ENCODE assay signal across 8 cellular contexts in genomic region chr14:77041837-77042557, GRCh38. TPM values are rescaled to one million over a fixed set of nuclear protein-coding genes. Genes with fewer than 3 reads are reported as not detected.
DNase-seq lines count a peak whose midpoint lies in the region; ATAC-seq and TF ChIP-seq lines count a peak whose summit lies in the region.

No MANE protein-coding gene starts in this region.

- H3K36me3 Mint-ChIP-seq in activated CD4-positive, alpha-beta T cell treated with anti-CD3 and anti-CD28 coated beads, Interleukin-2, amount 10 ng/mL, durations not matched to agents 24 days and 14 days (ENCODE audit: low read depth) = no peaks in the 10 kb centered on the region
- no peaks in the 10 kb centered on the region for H3K36me3 Mint-ChIP-seq in endothelial cell (ENCODE audit: low read depth, unreplicated experiment)
- no peaks in the 10 kb centered on the region for H3K36me3 Mint-ChIP-seq in natural killer cell

- TF ChIP-seq CTCF in RWPE1 (conservative IDR thresholded peaks at IDR 0.05; ENCODE audit: low read depth) (no peak), endothelial cell (IDR thresholded peaks at IDR 0.05; ENCODE audit: unreplicated experiment) (no peak), natural killer cell (IDR thresholded peaks at IDR 0.05) (no peak)

- intact Hi-C loops in activated CD4-positive, alpha-beta T cell treated with anti-CD3 and anti-CD28 coated beads, Interleukin-2, amount 10 ng/mL, durations not matched to agents 24 days and 14 days (cut with micrococcal nuclease) = loop anchor here (2.0 to 5.0 kb wide), 5 partner anchors 55 to 415 kb away; partner anchors contain the start of genes AHSA1, ANGEL1, GSTZ1 and POMT2
- intact Hi-C loops in natural killer cell (cut with micrococcal nuclease) = loop anchor here (2.0 kb wide), 1 partner anchor 63 kb away; no protein-coding TSS in a partner anchor

- H3K4me1 Mint-ChIP-seq in activated CD4-positive, alpha-beta T cell treated with anti-CD3 and anti-CD28 coated beads, Interleukin-2, amount 10 ng/mL, durations not matched to agents 24 days and 14 days = peaks cover 76% of the 10 kb centered on the region
- peaks cover 64% of the 10 kb centered on the region for H3K4me1 Mint-ChIP-seq in endothelial cell (ENCODE audit: unreplicated experiment)
- peaks cover 65 to 76% of the 10 kb centered on the region in 2 donors for H3K4me1 Mint-ChIP-seq in natural killer cell

- CTCF ChIA-PET in RWPE1 (lab: Yijun Ruan, JAX) = interaction anchor here (0.6 to 1.4 kb wide), 2 partner anchors 9 to 12 kb away, joined by 3 to 4 read pairs; no protein-coding TSS in a partner anchor

- POLR2A ChIA-PET in RWPE1 (lab: Yijun Ruan, JAX; ENCODE audit: low non-redundant PET) = no interaction called here

- H3K27me3 Mint-ChIP-seq in activated CD4-positive, alpha-beta T cell treated with anti-CD3 and anti-CD28 coated beads, Interleukin-2, amount 10 ng/mL, durations not matched to agents 24 days and 14 days = no peaks in the 10 kb centered on the region
- H3K27me3 Mint-ChIP-seq in endothelial cell (ENCODE audit: unreplicated experiment) (peaks cover 9% of the 10 kb centered on the region), natural killer cell (ENCODE audit: low read depth in 2 of 2) (no peaks in the 10 kb centered on the region)

- H3K27ac Mint-ChIP-seq in activated CD4-positive, alpha-beta T cell treated with anti-CD3 and anti-CD28 coated beads, Interleukin-2, amount 10 ng/mL, durations not matched to agents 24 days and 14 days = peak overlapping the region; percentile 90
- H3K27ac Mint-ChIP-seq in endothelial cell (ENCODE audit: unreplicated experiment) (peak overlapping the region; percentile 39), natural killer cell (peak overlapping the region; percentile 96 to 99)

- H3K9me3 Mint-ChIP-seq in activated CD4-positive, alpha-beta T cell treated with anti-CD3 and anti-CD28 coated beads, Interleukin-2, amount 10 ng/mL, durations not matched to agents 24 days and 14 days = no peaks in the 10 kb centered on the region
- H3K9me3 Mint-ChIP-seq in endothelial cell (ENCODE audit: unreplicated experiment) (no peaks in the 10 kb centered on the region), natural killer cell (no peaks in the 10 kb centered on the region)

- DNase-seq in activated CD4-positive, alpha-beta T cell treated with anti-CD3 and anti-CD28 coated beads, Interleukin-2, amount 10 ng/mL, durations not matched to agents 24 days and 14 days = no peak
- DNase-seq in activated CD4-positive, alpha-beta T cell treated with anti-CD3 and anti-CD28 coated beads for 4 hours = no peak
- DNase-seq in RWPE1 (ENCODE audit: low spot score) (peak; percentile 26), endothelial cell (ENCODE audit: low spot score) (no peak), natural killer cell (no peak), SKM-1 treated with dmso at 0.1 percent for 144 hours (lab: John Stamatoyannopoulos, UW; ENCODE audit: unreplicated experiment) (no peak), SW 1271 (lab: John Stamatoyannopoulos, UW) (no peak), NCI-H1436 treated with DMSO at 0.1 percent for 48 hours (lab: John Stamatoyannopoulos, UW) (no peak)

- ATAC-seq in natural killer cell = no peak

- H3K27ac ChIP-seq in RWPE1 = peak overlapping the region; percentile 97

- peak overlapping the region; percentile 77 for H3K4me3 Mint-ChIP-seq in activated CD4-positive, alpha-beta T cell treated with anti-CD3 and anti-CD28 coated beads, Interleukin-2, amount 10 ng/mL, durations not matched to agents 24 days and 14 days
- H3K4me3 Mint-ChIP-seq in endothelial cell (ENCODE audit: unreplicated experiment) (no peak overlapping the region), natural killer cell (peak overlapping the region; percentile 37)

RNA-seq across cellular contexts. Expression of gene IRF2BPL, which starts 13.5 kb away (rescaled TPM):
- 32.8 and 34.8 TPM in 2 replicates for total RNA-seq in activated CD4-positive, alpha-beta T cell treated with anti-CD3 and anti-CD28 coated beads, Interleukin-2, amount 10 ng/mL, durations not matched to agents 24 days and 14 days
- total RNA-seq in endothelial cell (ENCODE audit: unreplicated experiment) (8.6 TPM), natural killer cell (10 to 100 TPM; 39.3 to 46.5 (median 46.3) TPM)

RNA-seq across cellular contexts. Expression of gene CIPC, which starts 56.1 kb away (rescaled TPM):
- 12.7 and 14.0 TPM in 2 replicates for total RNA-seq in activated CD4-positive, alpha-beta T cell treated with anti-CD3 and anti-CD28 coated beads, Interleukin-2, amount 10 ng/mL, durations not matched to agents 24 days and 14 days
- total RNA-seq in endothelial cell (ENCODE audit: unreplicated experiment) (42.4 TPM), natural killer cell (10 to 100 TPM in 1 of 3 donors, 1 to 10 TPM in 2; 7.1 to 10.0 (median 9.9) TPM)

Comparison
In these comparisons a context has a peak if more than half of its experiments do, and no peak if none do; other contexts are left out.
1. H3K27ac Mint-ChIP-seq: peak in every context shown above with its lines; median percentile 98 in natural killer cell; 90 in activated CD4-positive, alpha-beta T cell treated with anti-CD3 and anti-CD28 coated beads, Interleukin-2, amount 10 ng/mL, durations not matched to agents 24 days and 14 days; 39 in endothelial cell.